Comparison of ENCODE assay signal across 8 cellular contexts in genomic region chr2:91657187-91657586, GRCh38.
A peak's percentile ranks its signal among the peaks of the same experiment; 100 is the strongest.
DNase-seq lines count a peak whose midpoint lies in the region; ATAC-seq, FAIRE-seq and TF ChIP-seq lines count a peak whose summit lies in the region.
"Not testable (repeated sequence)": the region's sequence is repeated elsewhere in the genome, so short reads cannot be mapped to it uniquely, and the experiment has no call there.

No MANE protein-coding gene starts in this region.

- H3K9me3 Mint-ChIP-seq in HFFc6; chondrocyte (ENCODE audit: low read depth): not testable (repeated sequence)

- not testable (repeated sequence) for H3K27me3 Mint-ChIP-seq in HFFc6 (ENCODE audit: insufficient read depth); chondrocyte (ENCODE audit: low read depth)

- not testable (repeated sequence) for ATAC-seq in right cardiac atrium

- H3K36me3 Mint-ChIP-seq in HFFc6 (ENCODE audit: low read depth); chondrocyte (ENCODE audit: low read depth): not testable (repeated sequence)

- peak overlapping the region; percentile 76; the same call in 1 of the 2 replicates for H3K27ac Mint-ChIP-seq in HFFc6
- peak overlapping the region; percentile 51 for H3K27ac Mint-ChIP-seq in chondrocyte (ENCODE audit: unreplicated experiment)

- not testable (repeated sequence) for TF ChIP-seq CTCF in AG04449 (IDR thresholded peaks at IDR 0.05; ENCODE audit: insufficient read depth, low read length, missing control alignments); HFFc6 (IDR thresholded peaks at IDR 0.05); chondrocyte (IDR thresholded peaks at IDR 0.05); fibroblast of the aortic adventitia (IDR thresholded peaks at IDR 0.05; ENCODE audit: insufficient read depth, low read length)

- intact Hi-C loops in right cardiac atrium (cut with DNase I): not testable (repeated sequence)

- POLR2A ChIA-PET in AG04449 (lab: Yijun Ruan, JAX): not testable (repeated sequence)

- H3K27me3 ChIP-seq in SJSA1 (replicated peaks); right cardiac atrium (ENCODE audit: control insufficient read depth, insufficient read depth); small intestine (ENCODE audit: control insufficient read depth in 2 of 2, insufficient read depth in 2 of 2, low read length in 2 of 2): not testable (repeated sequence)

- not testable (repeated sequence) for H3K36me3 ChIP-seq in SJSA1; small intestine (ENCODE audit: control insufficient read depth in 2 of 2, insufficient read depth in 2 of 2, low read length in 2 of 2)

- peak overlapping the region; percentile 8; the same call in 1 of the 2 replicates for H3K4me3 ChIP-seq in AG04449 (ENCODE audit: low read depth, low read length)
- H3K4me3 ChIP-seq in SJSA1; fibroblast of the aortic adventitia (ENCODE audit: low read depth, low read length); right cardiac atrium (ENCODE audit: low read length); small intestine (ENCODE audit: low read depth in 1 of 2, low read length in 2 of 2): not testable (repeated sequence)

- not testable (repeated sequence) for H3K9me3 ChIP-seq in SJSA1 (replicated peaks); right cardiac atrium (ENCODE audit: control insufficient read depth, low read length); small intestine (ENCODE audit: control insufficient read depth, low read depth)

- DNase-seq in AG04449 (ENCODE audit: low read depth, low spot score); HFFc6; chondrocyte (ENCODE audit: low spot score): not testable (repeated sequence)
- DNase-seq in SJSA1 (ENCODE audit: low read depth in 1 of 2, low spot score in 2 of 2): peak; percentile 2 to 46
- DNase-seq in fibroblast of the aortic adventitia (ENCODE audit: low read depth): peak; percentile 68
- peak; percentile 53 to 79 (median 66) for DNase-seq in right cardiac atrium
- DNase-seq in myocyte (ENCODE audit: low read depth): peak; percentile 24
- peak; percentile 71 for DNase-seq in small intestine

- CTCF ChIA-PET in AG04449 (lab: Yijun Ruan, JAX): not testable (repeated sequence)

- not testable (repeated sequence) for FAIRE-seq in small intestine (lab: Jason Lieb, UNC)

- not testable (repeated sequence) for H3K27ac ChIP-seq in SJSA1; right cardiac atrium (ENCODE audit: low read length); small intestine (ENCODE audit: low read depth in 1 of 2, low read length in 1 of 2)

- not testable (repeated sequence) for H3K4me1 Mint-ChIP-seq in HFFc6 (ENCODE audit: low read depth); chondrocyte (ENCODE audit: low read depth)

- peak overlapping the region; percentile 68 for H3K4me3 Mint-ChIP-seq in HFFc6
- not testable (repeated sequence) for H3K4me3 Mint-ChIP-seq in chondrocyte (ENCODE audit: unreplicated experiment)

- 59% methylated on average over 5 of the region's 18 CpGs for WGBS in right cardiac atrium
- WGBS in small intestine, 3 donors: 11 to 63% (median 18%) methylated on average over 4 to 5 of the region's 18 CpGs

- H3K4me1 ChIP-seq in SJSA1 (replicated peaks); right cardiac atrium (ENCODE audit: control insufficient read depth, insufficient read depth, low read length); small intestine (ENCODE audit: control insufficient read depth in 2 of 2, insufficient read depth in 1 of 2, low read depth in 1 of 2, low read length in 1 of 2): not testable (repeated sequence)
